In the genomic region with DNA sequence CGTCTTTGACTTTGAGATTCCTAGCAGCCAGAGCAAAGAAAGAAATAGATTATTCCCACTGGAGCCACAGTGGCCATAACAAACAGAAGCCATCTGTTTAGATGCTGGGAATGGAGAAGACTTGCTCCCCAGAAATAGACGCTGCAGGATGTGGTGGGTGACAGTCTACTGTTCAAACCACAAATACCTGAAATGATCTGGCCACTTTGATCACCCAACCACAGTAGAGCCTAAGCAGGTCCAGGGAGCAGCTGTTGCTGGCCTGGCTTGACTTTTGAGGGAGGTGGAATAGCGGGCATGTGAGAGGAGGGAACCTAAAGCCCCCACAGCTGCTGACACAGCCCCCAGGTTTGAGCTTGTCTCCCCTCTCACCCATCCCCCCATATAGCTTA, we compare ENCODE assay signal across 8 cellular contexts. TPM values are rescaled to one million over a fixed set of nuclear protein-coding genes. Genes with fewer than 3 reads are reported as not detected.
DNase-seq lines count a peak whose midpoint lies in the region; ATAC-seq lines count a peak whose summit lies in the region.

No MANE protein-coding gene starts in this region.

- H3K36me3 ChIP-seq in naive thymus-derived CD4-positive, alpha-beta T cell (ENCODE audit: control insufficient read depth in 2 of 3, insufficient read depth in 3 of 3, low read length in 3 of 3) = peaks cover 0 to 58% (median 5%) of the 10 kb centered on the region in 3 experiments

- H3K36me3 Mint-ChIP-seq in activated T-cell treated with anti-CD3 and anti-CD28 coated beads, Interleukin-2, amount 50 U/mL, for 4 hours (ENCODE audit: insufficient read depth) = peaks cover 29% of the 10 kb centered on the region
- H3K36me3 Mint-ChIP-seq in naive thymus-derived CD4-positive, alpha-beta T cell = peaks cover 0 to 45% (median 0%) of the 10 kb centered on the region in 5 donors

- peak overlapping the region; percentile 6 for H3K4me3 ChIP-seq in naive thymus-derived CD4-positive, alpha-beta T cell (ENCODE audit: low read length)

- H3K4me1 ChIP-seq in naive thymus-derived CD4-positive, alpha-beta T cell (ENCODE audit: control insufficient read depth in 2 of 2, insufficient read depth in 2 of 2, low read length in 2 of 2) = peaks cover 34 to 54% of the 10 kb centered on the region in 2 donors

- POLR2A ChIA-PET in naive thymus-derived CD4-positive, alpha-beta T cell (lab: Charles Lee) = interaction anchor here (1.0 to 9.4 kb wide), 8 partner anchors 10 to 114 kb away, joined by 3 to 64 read pairs (median 8); a partner anchor contains a TSS

- H3K4me1 Mint-ChIP-seq in activated T-cell treated with anti-CD3 and anti-CD28 coated beads, Interleukin-2, amount 50 U/mL, for 4 hours (ENCODE audit: low read depth) = peaks cover 86% of the 10 kb centered on the region
- peaks cover 40 to 90% (median 72%) of the 10 kb centered on the region in 7 donors for H3K4me1 Mint-ChIP-seq in naive thymus-derived CD4-positive, alpha-beta T cell

- CTCF ChIA-PET in naive thymus-derived CD4-positive, alpha-beta T cell (lab: Charles Lee) = interaction anchor here (0.7 to 11.6 kb wide), 8 partner anchors 8 to 986 kb away, joined by 3 to 462 read pairs (median 4); a partner anchor contains a TSS

- ATAC-seq in activated T-cell treated with anti-CD3 and anti-CD28 coated beads, Interleukin-2, amount 50 U/mL, for 4 hours = peak; percentile 9 to 19
- ATAC-seq in HG03039 (IDR thresholded peaks at IDR 0.05; ENCODE audit: unreplicated experiment) = peak; percentile 12
- ATAC-seq in naive thymus-derived CD4-positive, alpha-beta T cell = no peak
- no peak for ATAC-seq in left colon

- H3K9me3 Mint-ChIP-seq in activated T-cell treated with anti-CD3 and anti-CD28 coated beads, Interleukin-2, amount 50 U/mL, for 4 hours = no peaks in the 10 kb centered on the region
- peaks cover 0 to 2% (median 0%) of the 10 kb centered on the region in 11 donors for H3K9me3 Mint-ChIP-seq in naive thymus-derived CD4-positive, alpha-beta T cell

- no peaks in the 10 kb centered on the region for H3K9me3 ChIP-seq in naive thymus-derived CD4-positive, alpha-beta T cell (ENCODE audit: control insufficient read depth in 2 of 3, low read length in 3 of 3)

- peak overlapping the region; percentile 35 for H3K4me3 Mint-ChIP-seq in activated T-cell treated with anti-CD3 and anti-CD28 coated beads, Interleukin-2, amount 50 U/mL, for 4 hours
- H3K4me3 Mint-ChIP-seq in naive thymus-derived CD4-positive, alpha-beta T cell = peak overlapping the region in 9 of 10 donors; percentile 46 to 77 (median 67)

- peak overlapping the region; percentile 83 to 99 (median 90) for H3K27ac Mint-ChIP-seq in naive thymus-derived CD4-positive, alpha-beta T cell

- peak overlapping the region; percentile 77 for H3K27ac ChIP-seq in naive thymus-derived CD4-positive, alpha-beta T cell (ENCODE audit: low read depth, low read length)

- no peak for DNase-seq in activated T-cell treated with anti-CD3 and anti-CD28 coated beads, Interleukin-2, amount 50 U/mL, for 4 hours
- no peak for DNase-seq in activated T-cell treated with anti-CD3 and anti-CD28 coated beads, Interleukin-2, amount 50 U/mL, for 1 hour
- peak; percentile 37 to 48 for DNase-seq in activated CD4-positive, alpha-beta T cell treated with anti-CD3 and anti-CD28 coated beads, Interleukin-2, amount 50 U/mL, for 48 hours
- no peak for DNase-seq in naive thymus-derived CD4-positive, alpha-beta T cell
- DNase-seq in NCI-H446 treated with DMSO at 0.1 percent for 48 hours (lab: John Stamatoyannopoulos, UW) = no peak
- DNase-seq in SK-N-DZ (ENCODE audit: low spot score) = no peak
- no peak for DNase-seq in left colon

- no peaks in the 10 kb centered on the region for H3K27me3 ChIP-seq in naive thymus-derived CD4-positive, alpha-beta T cell (ENCODE audit: control insufficient read depth in 2 of 2, insufficient read depth in 2 of 2, low read length in 2 of 2)

- no peaks in the 10 kb centered on the region for H3K27me3 Mint-ChIP-seq in activated T-cell treated with anti-CD3 and anti-CD28 coated beads, Interleukin-2, amount 50 U/mL, for 4 hours (ENCODE audit: low read depth)
- H3K27me3 Mint-ChIP-seq in naive thymus-derived CD4-positive, alpha-beta T cell = no peaks in the 10 kb centered on the region

- intact Hi-C loops in naive thymus-derived CD4-positive, alpha-beta T cell (cut with micrococcal nuclease) = loop anchor here in 1 of 2 donors (1.0 to 2.0 kb wide), 2 partner anchors 9 to 14 kb away; no protein-coding TSS in a partner anchor
- intact Hi-C loops in left colon (cut with DNase I, micrococcal nuclease) = no loop called here

RNA-seq across cellular contexts. Expression of a gene that starts 38.6 kb away (rescaled TPM):
- total RNA-seq in activated T-cell treated with anti-CD3 and anti-CD28 coated beads, Interleukin-2, amount 50 U/mL, for 4 hours = 10 to 100 TPM; 32.7 to 37.8 (median 35.9) TPM
- total RNA-seq in naive thymus-derived CD4-positive, alpha-beta T cell = 10 to 100 TPM; 18.5 to 71.4 (median 29.8) TPM
- polyA plus RNA-seq in naive thymus-derived CD4-positive, alpha-beta T cell = 1 to 10 TPM; 3.5 to 7.8 TPM
- 2.7 and 4.7 TPM in 2 replicates for polyA plus RNA-seq in SK-N-DZ (2014; cell fraction: cytosol; rRNA removed)
- 1.7 and 2.3 TPM in 2 replicates for polyA plus RNA-seq in SK-N-DZ (2014; cell fraction: nucleus; rRNA removed)
- total RNA-seq in left colon = 10 to 100 TPM; 22.9 to 27.1 TPM

Comparison
In these comparisons a context has a peak if more than half of its experiments do, and no peak if none do; other contexts are left out.
1. ATAC-seq: peak in activated T-cell treated with anti-CD3 and anti-CD28 coated beads, Interleukin-2, amount 50 U/mL, for 4 hours (2 of 2) and HG03039 (single experiment); none in naive thymus-derived CD4-positive, alpha-beta T cell (single experiment) and left colon (single experiment).
2. DNase-seq: peak in activated CD4-positive, alpha-beta T cell treated with anti-CD3 and anti-CD28 coated beads, Interleukin-2, amount 50 U/mL, for 48 hours (2 of 2); none in activated T-cell treated with anti-CD3 and anti-CD28 coated beads, Interleukin-2, amount 50 U/mL, for 4 hours (single experiment), activated T-cell treated with anti-CD3 and anti-CD28 coated beads, Interleukin-2, amount 50 U/mL, for 1 hour (single experiment), naive thymus-derived CD4-positive, alpha-beta T cell (0 of 9), NCI-H446 treated with DMSO at 0.1 percent for 48 hours (single experiment), SK-N-DZ (single experiment) and left colon (0 of 2).